In genomic region chr6:65004283-65004682, GRCh38 we compare ENCODE assay signal across 19 cellular contexts.
DNase-seq lines count a peak whose midpoint lies in the region; ATAC-seq and TF ChIP-seq lines count a peak whose summit lies in the region.
"Had no signal": no experiment of that assay in that cellular context is flagged by ENCODE, and none has a peak within 500 bp of the region (broad histone marks: within the 10 kb centered on the region; RNA-seq: fewer than 3 reads in every experiment).

No MANE protein-coding gene starts in this region.

- no peak for ATAC-seq in naive thymus-derived CD4-positive, alpha-beta T cell

- WGBS in endodermal cell (ENCODE audit: insufficient coverage in 1 of 2, insufficient read length in 1 of 2), 2 experiments: 95 to 100% methylated on average over 2 to 4 of the region's 4 CpGs

- H3K27me3 Mint-ChIP-seq in MCF 10A (ENCODE audit: insufficient read depth, unreplicated experiment): no peaks in the 10 kb centered on the region
- no peaks in the 10 kb centered on the region for H3K27me3 Mint-ChIP-seq in endodermal cell (ENCODE audit: insufficient read depth)
- H3K27me3 Mint-ChIP-seq in naive thymus-derived CD4-positive, alpha-beta T cell: no peaks in the 10 kb centered on the region
- H3K27me3 Mint-ChIP-seq: CD4-positive, CD25-positive, alpha-beta regulatory T cell; CD8-positive, alpha-beta memory T cell; IgD-negative memory B cell had no signal

- BruUV-seq in MCF 10A (replicated peaks; lab: Mats Ljungman, UMichigan): no TSS peak

- H3K9me3 Mint-ChIP-seq in MCF 10A (ENCODE audit: unreplicated experiment): peaks cover 3% of the 10 kb centered on the region
- H3K9me3 Mint-ChIP-seq in endodermal cell: peaks cover 51% of the 10 kb centered on the region
- H3K9me3 Mint-ChIP-seq in naive thymus-derived CD4-positive, alpha-beta T cell: peaks cover 0 to 34% (median 7%) of the 10 kb centered on the region in 11 donors

- H3K36me3 Mint-ChIP-seq in MCF 10A (ENCODE audit: insufficient read depth, unreplicated experiment): no peaks in the 10 kb centered on the region
- peaks cover 28% of the 10 kb centered on the region for H3K36me3 Mint-ChIP-seq in endodermal cell (ENCODE audit: low read depth)
- peaks cover 0 to 3% (median 0%) of the 10 kb centered on the region in 5 donors for H3K36me3 Mint-ChIP-seq in naive thymus-derived CD4-positive, alpha-beta T cell
- H3K36me3 Mint-ChIP-seq: CD4-positive, CD25-positive, alpha-beta regulatory T cell; CD8-positive, alpha-beta memory T cell; IgD-negative memory B cell had no signal

- TF ChIP-seq CTCF in MCF 10A (IDR thresholded peaks at IDR 0.05; ENCODE audit: unreplicated experiment): no peak
- no peak for TF ChIP-seq CTCF in endodermal cell (conservative IDR thresholded peaks at IDR 0.05)

- no peaks in the 10 kb centered on the region for H3K4me1 Mint-ChIP-seq in MCF 10A (ENCODE audit: insufficient read depth, unreplicated experiment)
- peaks cover 18% of the 10 kb centered on the region for H3K4me1 Mint-ChIP-seq in endodermal cell
- H3K4me1 Mint-ChIP-seq in naive thymus-derived CD4-positive, alpha-beta T cell: no peaks in the 10 kb centered on the region
- H3K4me1 Mint-ChIP-seq: CD4-positive, CD25-positive, alpha-beta regulatory T cell; CD8-positive, alpha-beta memory T cell; IgD-negative memory B cell had no signal

- H3K4me3 ChIP-seq in endodermal cell (ENCODE audit: low read length): peak overlapping the region; percentile 55
- no peak overlapping the region for H3K4me3 ChIP-seq in naive thymus-derived CD4-positive, alpha-beta T cell (ENCODE audit: low read length)
- H3K4me3 ChIP-seq: GM23248, HAP-1 had no signal

- no peak overlapping the region for H3K27ac ChIP-seq in endodermal cell (ENCODE audit: low read depth, low read length)
- no peak overlapping the region for H3K27ac ChIP-seq in naive thymus-derived CD4-positive, alpha-beta T cell (ENCODE audit: low read depth, low read length)
- H3K27ac ChIP-seq: GM23248 had no signal

- no peaks in the 10 kb centered on the region for H3K27me3 ChIP-seq in endodermal cell (ENCODE audit: control insufficient read depth, insufficient read depth, low read length, poor library complexity, severe bottlenecking)
- H3K27me3 ChIP-seq in naive thymus-derived CD4-positive, alpha-beta T cell (ENCODE audit: control insufficient read depth in 2 of 2, insufficient read depth in 2 of 2, low read length in 2 of 2): no peaks in the 10 kb centered on the region
- H3K27me3 ChIP-seq: BE2C had no signal

- DNase-seq in T47D (ENCODE audit: low read depth in 1 of 2, low spot score in 1 of 2) (peak; percentile 10 to 50), MCF 10A (ENCODE audit: unreplicated experiment) (no peak), NCI-H146 treated with DMSO at 0.1 percent for 48 hours (lab: John Stamatoyannopoulos, UW; ENCODE audit: unreplicated experiment) (peak; percentile 25), endodermal cell (no peak), NCI-H526 (lab: John Stamatoyannopoulos, UW) (no peak)
- no peak for DNase-seq in naive thymus-derived CD4-positive, alpha-beta T cell
- no peak for DNase-seq in stimulated activated CD8-positive, alpha-beta memory T cell treated with anti-CD3 and anti-CD28 coated beads, Interleukin-4, amount 100 ng/mL, for 48 hours
- DNase-seq: ACHN; BE2C; C1 segment of cervical spinal cord; CD4-positive, CD25-positive, alpha-beta regulatory T cell; CD8-positive, alpha-beta memory T cell; COR-L47; DMS153; DND-41; GM23248; KBM-7 had no signal

- POLR2A ChIA-PET in MCF 10A (lab: Yijun Ruan, JAX): no interaction called here
- POLR2A ChIA-PET in naive thymus-derived CD4-positive, alpha-beta T cell (lab: Charles Lee): no interaction called here

- no peaks in the 10 kb centered on the region for H3K36me3 ChIP-seq in endodermal cell (ENCODE audit: control insufficient read depth, insufficient read depth, low read length)
- no peaks in the 10 kb centered on the region for H3K36me3 ChIP-seq in naive thymus-derived CD4-positive, alpha-beta T cell (ENCODE audit: control insufficient read depth in 2 of 3, insufficient read depth in 3 of 3, low read length in 3 of 3)
- H3K36me3 ChIP-seq: BE2C, HAP-1 had no signal

- CTCF ChIA-PET in MCF 10A (lab: Yijun Ruan, JAX): no interaction called here
- CTCF ChIA-PET in naive thymus-derived CD4-positive, alpha-beta T cell (lab: Charles Lee): no interaction called here

- H3K9me3 ChIP-seq in endodermal cell (ENCODE audit: control insufficient read depth, low read length): peaks cover 33% of the 10 kb centered on the region
- no peaks in the 10 kb centered on the region for H3K9me3 ChIP-seq in naive thymus-derived CD4-positive, alpha-beta T cell (ENCODE audit: control insufficient read depth in 2 of 3, low read length in 3 of 3)
- H3K9me3 ChIP-seq: BE2C, HAP-1 had no signal

- no peak overlapping the region for H3K4me3 Mint-ChIP-seq in MCF 10A (ENCODE audit: unreplicated experiment)
- no peak overlapping the region for H3K4me3 Mint-ChIP-seq in endodermal cell
- H3K4me3 Mint-ChIP-seq in naive thymus-derived CD4-positive, alpha-beta T cell: no peak overlapping the region
- H3K4me3 Mint-ChIP-seq: CD4-positive, CD25-positive, alpha-beta regulatory T cell; CD8-positive, alpha-beta memory T cell; IgD-negative memory B cell had no signal

- no peak overlapping the region for H3K9ac ChIP-seq in endodermal cell (ENCODE audit: extremely low read depth, low read length, poor library complexity, severe bottlenecking)
- H3K9ac ChIP-seq: GM23248 had no signal

- no peaks in the 10 kb centered on the region for H3K4me1 ChIP-seq in endodermal cell (ENCODE audit: control insufficient read depth, insufficient read depth, low read length)
- H3K4me1 ChIP-seq in naive thymus-derived CD4-positive, alpha-beta T cell (ENCODE audit: control insufficient read depth in 2 of 2, insufficient read depth in 2 of 2, low read length in 2 of 2): no peaks in the 10 kb centered on the region
- H3K4me1 ChIP-seq: BE2C, HAP-1 had no signal

- in situ Hi-C loops in T47D (cut with HindIII; ENCODE audit: low pct_unique_long_range_greater_than_20kb, low sequenced_read_pairs): no loop called here

- intact Hi-C loops in MCF 10A (cut with micrococcal nuclease): no loop called here
- intact Hi-C loops in naive thymus-derived CD4-positive, alpha-beta T cell (cut with micrococcal nuclease): no loop called here

- H3K27ac Mint-ChIP-seq in MCF 10A (ENCODE audit: low read depth, unreplicated experiment): no peak overlapping the region
- H3K27ac Mint-ChIP-seq in endodermal cell: no peak overlapping the region
- no peak overlapping the region for H3K27ac Mint-ChIP-seq in naive thymus-derived CD4-positive, alpha-beta T cell
- H3K27ac Mint-ChIP-seq: CD4-positive, CD25-positive, alpha-beta regulatory T cell; CD8-positive, alpha-beta memory T cell; IgD-negative memory B cell had no signal

Comparison
In these comparisons a context has a peak if more than half of its experiments do, and no peak if none do; other contexts are left out.
1. DNase-seq: peak in T47D (2 of 2) and NCI-H146 treated with DMSO at 0.1 percent for 48 hours (single experiment); none in MCF 10A (single experiment), endodermal cell (single experiment), naive thymus-derived CD4-positive, alpha-beta T cell (0 of 9), NCI-H526 (0 of 2) and stimulated activated CD8-positive, alpha-beta memory T cell treated with anti-CD3 and anti-CD28 coated beads, Interleukin-4, amount 100 ng/mL, for 48 hours (single experiment).